In the genomic region with DNA sequence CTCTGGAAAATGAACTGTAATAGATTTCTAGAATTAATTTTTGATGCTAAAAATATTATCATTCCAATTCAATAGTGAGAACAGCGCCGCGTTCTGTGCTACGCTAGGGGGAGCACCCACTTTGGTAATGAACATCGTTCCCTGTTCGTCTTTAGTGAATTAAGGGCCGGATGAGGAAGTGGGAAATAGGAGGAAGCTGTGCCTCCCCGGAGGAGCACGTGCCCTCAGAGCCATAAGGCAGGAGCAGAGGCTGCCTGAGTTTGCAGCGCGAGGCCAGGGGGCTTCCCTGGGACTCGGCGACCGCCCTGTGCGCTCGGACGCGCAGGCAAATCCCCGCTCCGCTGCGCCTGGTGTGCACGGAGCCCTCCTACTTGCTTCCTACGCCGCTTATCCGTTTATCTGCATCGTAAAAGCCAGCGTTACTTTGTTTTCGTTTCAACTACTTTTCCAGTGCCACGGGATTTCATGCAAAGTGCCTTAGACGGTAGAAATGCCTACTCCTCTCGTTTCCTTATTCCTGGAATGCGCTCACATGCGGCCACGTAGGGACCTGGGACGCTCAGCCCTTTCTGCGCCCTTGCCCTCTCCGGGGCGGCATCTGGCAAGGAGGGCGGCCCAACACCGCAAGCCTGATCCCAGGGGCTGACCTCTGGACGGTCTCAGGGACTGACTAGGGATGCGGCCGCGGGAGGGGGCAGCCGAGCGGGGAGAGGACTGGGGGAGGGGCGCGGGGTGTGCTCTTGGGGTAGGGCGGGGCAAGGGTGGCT, we compare ENCODE assay signal across 8 cellular contexts.
A peak's percentile ranks its signal among the peaks of the same experiment; 100 is the strongest.
DNase-seq lines count a peak whose midpoint lies in the region; ATAC-seq and TF ChIP-seq lines count a peak whose summit lies in the region.

No MANE protein-coding gene starts in this region.

- no peak overlapping the region for H3K27ac Mint-ChIP-seq in chondrocyte (ENCODE audit: unreplicated experiment)

- H3K36me3 ChIP-seq in kidney epithelial cell (ENCODE audit: control insufficient read depth, insufficient read depth, low read length) = no peaks in the 10 kb centered on the region

- H3K27me3 Mint-ChIP-seq in chondrocyte (ENCODE audit: low read depth) = peaks cover 5% of the 10 kb centered on the region

- ATAC-seq in HG03469 (IDR thresholded peaks at IDR 0.05; ENCODE audit: unreplicated experiment) = no peak
- ATAC-seq in GM18867 (IDR thresholded peaks at IDR 0.05; ENCODE audit: unreplicated experiment) = no peak

- H3K4me1 Mint-ChIP-seq in chondrocyte (ENCODE audit: low read depth) = peaks cover 15% of the 10 kb centered on the region

- DNase-seq in DMS 273 (lab: John Stamatoyannopoulos, UW; ENCODE audit: unreplicated experiment) (peak; percentile 21), DMS 273 treated with DMSO at 0.1 percent for 48 hours (lab: John Stamatoyannopoulos, UW) (no peak), SW 1271 (lab: John Stamatoyannopoulos, UW) (peak; percentile 12 to 21), chondrocyte (ENCODE audit: low spot score) (no peak), kidney epithelial cell (ENCODE audit: low read depth) (peak; percentile 28)
- DNase-seq in stimulated activated CD4-positive, alpha-beta T cell treated with anti-CD3 and anti-CD28 coated beads, Interleukin-15, amount 100 ng/mL, for 24 hours = peak; percentile 58

- H3K9me3 Mint-ChIP-seq in chondrocyte (ENCODE audit: low read depth) = no peaks in the 10 kb centered on the region

- TF ChIP-seq CTCF in chondrocyte (IDR thresholded peaks at IDR 0.05) (peak; percentile 89), kidney epithelial cell (IDR thresholded peaks at IDR 0.05; ENCODE audit: insufficient read depth, low read length, poor library complexity, severe bottlenecking) (peak; percentile 68)

- H3K4me3 Mint-ChIP-seq in chondrocyte (ENCODE audit: unreplicated experiment) = peak overlapping the region; percentile 67

- no peaks in the 10 kb centered on the region for H3K36me3 Mint-ChIP-seq in chondrocyte (ENCODE audit: low read depth)

- H3K4me3 ChIP-seq in kidney epithelial cell (ENCODE audit: low read depth, low read length) = peak overlapping the region; percentile 30

- peaks cover 7% of the 10 kb centered on the region for H3K27me3 ChIP-seq in kidney epithelial cell (ENCODE audit: control insufficient read depth, insufficient read depth, low read length)

Comparison
In these comparisons a context has a peak if more than half of its experiments do, and no peak if none do; other contexts are left out.
1. DNase-seq: peak in DMS 273 (single experiment), SW 1271 (2 of 2), kidney epithelial cell (single experiment) and stimulated activated CD4-positive, alpha-beta T cell treated with anti-CD3 and anti-CD28 coated beads, Interleukin-15, amount 100 ng/mL, for 24 hours (single experiment); none in DMS 273 treated with DMSO at 0.1 percent for 48 hours (single experiment) and chondrocyte (single experiment).